In genomic region chr1:1171551-1172340, GRCh38 we compare ENCODE assay signal across 13 cellular contexts. TPM values are rescaled to one million over a fixed set of nuclear protein-coding genes. Genes with fewer than 3 reads are reported as not detected.
DNase-seq lines count a peak whose midpoint lies in the region; ATAC-seq, FAIRE-seq and TF ChIP-seq lines count a peak whose summit lies in the region.
"Had no signal": no experiment of that assay in that cellular context is flagged by ENCODE, and none has a peak within 500 bp of the region (broad histone marks: within the 10 kb centered on the region; RNA-seq: fewer than 3 reads in every experiment).

No MANE protein-coding gene starts in this region.

- H3K56ac ChIP-seq in H9 (ENCODE audit: insufficient read length, low read depth, low read length) = no peak overlapping the region

- no TSS peak for BruUV-seq in HepG2 (replicated peaks; lab: Mats Ljungman, UMichigan)

- no peaks in the 10 kb centered on the region for H3K23me2 ChIP-seq in H9 (ENCODE audit: insufficient read length, low read depth, low read length, poor library complexity, severe bottlenecking)

- H3K4me1 ChIP-seq in H9 (ENCODE audit: insufficient read depth, low read length) = peaks cover under 1% of the 10 kb centered on the region; the same call in 1 of the 2 replicates
- H3K4me1 ChIP-seq in HepG2 (ENCODE audit: insufficient read depth, low read length) = peaks cover 43% of the 10 kb centered on the region

- no peak overlapping the region for H3K18ac ChIP-seq in H9 (ENCODE audit: insufficient read length, low read depth, low read length)

- no peak overlapping the region for H3K23ac ChIP-seq in H9 (ENCODE audit: insufficient read length, low read depth, low read length)

- intact Hi-C loops in CD4-positive, alpha-beta T cell (cut with DNase I, micrococcal nuclease) = no loop called here
- intact Hi-C loops in HepG2 (cut with micrococcal nuclease; ENCODE audit: unreplicated experiment) = loop anchor here (10.0 kb wide), 1 partner anchor 63 kb away; the partner anchor contains the start of genes B3GALT6 and SDF4

- no peak overlapping the region for H4K8ac ChIP-seq in H9 (replicated peaks; ENCODE audit: insufficient read length, low read depth, low read length)

- H2BK12ac ChIP-seq in H9 (ENCODE audit: insufficient read length, low read depth, low read length) = no peak overlapping the region

- H2AK5ac ChIP-seq in H9 (ENCODE audit: insufficient read length, low read length) = no peak overlapping the region

- H3K14ac ChIP-seq in H9 (ENCODE audit: insufficient read depth, low read length) = no peak overlapping the region

- no peak overlapping the region for H4K91ac ChIP-seq in H9 (ENCODE audit: insufficient read length, low read depth, low read length)

- TF ChIP-seq POLR2A in HepG2 (IDR thresholded peaks at IDR 0.05; ENCODE audit: insufficient read depth in 1 of 2, low read depth in 2 of 2, low read length in 2 of 2) = no peak

- H4K20me1 ChIP-seq in H9 (ENCODE audit: control insufficient read depth, insufficient read depth, insufficient read length) = no peaks in the 10 kb centered on the region
- H4K20me1 ChIP-seq in HepG2 (ENCODE audit: insufficient read depth, low read length) = no peaks in the 10 kb centered on the region

- POLR2A ChIA-PET in CD4-positive, alpha-beta T cell (lab: Charles Lee) = interaction anchor here (1.3 kb wide), 1 partner anchor 14 kb away, joined by 3 read pairs; no protein-coding TSS in a partner anchor
- POLR2A ChIA-PET in HepG2 (lab: Yijun Ruan, JAX) = interaction anchor here (7.4 kb wide), 1 partner anchor 48 kb away, joined by 93 read pairs; no protein-coding TSS in a partner anchor

- no peak overlapping the region for H3K4me3 ChIP-seq in HepG2 (replicated peaks in 1 of 3; ENCODE audit: insufficient read depth in 1 of 3, low read depth in 2 of 3, low read length in 3 of 3)
- H3K4me3 ChIP-seq: tibial nerve had no signal

- no peak overlapping the region for H2BK20ac ChIP-seq in H9 (ENCODE audit: low read depth, low read length, poor library complexity, severe bottlenecking)

- H3K27ac Mint-ChIP-seq in CD4-positive, alpha-beta T cell = peak overlapping the region; percentile 39
- no peak overlapping the region for H3K27ac Mint-ChIP-seq in H9

- no peak for TF ChIP-seq EP300 in HepG2 (IDR thresholded peaks at IDR 0.05; ENCODE audit: low read depth in 2 of 2, low read length in 2 of 2)
- no peak for TF ChIP-seq EP300 in HepG2 (CRISPR knock-in tag; IDR thresholded peaks at IDR 0.05; ENCODE audit: borderline replicate concordance)

- no peak for FAIRE-seq in HepG2 (lab: Jason Lieb, UNC)

- H3K27me3 Mint-ChIP-seq in CD4-positive, alpha-beta T cell = peaks cover 9% of the 10 kb centered on the region
- H3K27me3 Mint-ChIP-seq in H9 (ENCODE audit: low read depth) = peaks cover 11% of the 10 kb centered on the region

- no peak overlapping the region for H3K9ac ChIP-seq in H9 (ENCODE audit: extremely low read depth, insufficient read length, low read length)
- no peak overlapping the region for H3K9ac ChIP-seq in HepG2 (ENCODE audit: insufficient read depth, low read depth, low read length)

- in situ Hi-C loops in HepG2 (cut with HindIII; ENCODE audit: extremely low pct_ligation_motif_present, low pct_unique_long_range_greater_than_20kb) = no loop called here
- in situ Hi-C loops in KBM-7 (cut with MboI; ENCODE audit: low pct_unique_long_range_greater_than_20kb, low sequenced_read_pairs) = no loop called here

- H3K4me2 ChIP-seq in H9 (ENCODE audit: insufficient read depth, insufficient read length, low read length) (no peak overlapping the region), HepG2 (ENCODE audit: low read depth, low read length) (no peak overlapping the region)

- CTCF ChIA-PET in CD4-positive, alpha-beta T cell (lab: Charles Lee) = no interaction called here
- CTCF ChIA-PET in HepG2 (lab: Yijun Ruan, JAX; ENCODE audit: low intra/inter-chr PET ratio, low total read pairs) = no interaction called here

- TF ChIP-seq RAD21 in HepG2 (CRISPR knock-in tag; IDR thresholded peaks at IDR 0.05) = no peak

- peak in 2 of 10 experiments; percentile 33 to 37 for DNase-seq in CD4-positive, alpha-beta T cell
- peak; percentile 25 for DNase-seq in H9
- DNase-seq in activated T-cell treated with anti-CD3 and anti-CD28 coated beads, Interleukin-2, amount 50 U/mL, for 48 hours = peak; percentile 40 to 53
- DNase-seq in HepG2 (ENCODE audit: low spot score) = no peak
- DNase-seq in KBM-7 = no peak
- DNase-seq in SHP77 (lab: John Stamatoyannopoulos, UW) = no peak
- DNase-seq in cerebellar nuclear complex (lab: John Stamatoyannopoulos, UW) = no peak
- DNase-seq: NCI-H1694 treated with DMSO at 0.1 percent for 48 hours, PC-3 had no signal

- no peaks in the 10 kb centered on the region for H3K79me1 ChIP-seq in H9 (ENCODE audit: insufficient read depth, low read depth, low read length, poor library complexity, severe bottlenecking)

- no peak overlapping the region for H2BK120ac ChIP-seq in H9 (ENCODE audit: low read depth, low read length, poor library complexity, severe bottlenecking)

- no peak overlapping the region for H3T11ph ChIP-seq in H9 (ENCODE audit: low read length)

- WGBS in H9 (ENCODE audit: extremely low coverage, insufficient read length, low lambda C conversion rate) = no CpG with 5 or more reads among the region's 33 CpGs
- 48% methylated on average over 6 of the region's 33 CpGs for WGBS in HepG2 (ENCODE audit: low lambda C conversion rate)

- no peaks in the 10 kb centered on the region for H3K9me3 ChIP-seq in CD4-positive, alpha-beta T cell (ENCODE audit: control insufficient read depth, low read length)
- H3K9me3 ChIP-seq in H9 (ENCODE audit: control insufficient read depth, low read depth, low read length) (no peaks in the 10 kb centered on the region), HepG2 (ENCODE audit: low read length) (no peaks in the 10 kb centered on the region)
- H3K9me3 ChIP-seq: neutrophil, tibial nerve had no signal

- H3K4me3 Mint-ChIP-seq in CD4-positive, alpha-beta T cell = peak overlapping the region; percentile 54
- H3K4me3 Mint-ChIP-seq in H9 = no peak overlapping the region

- H2AFZ ChIP-seq in H9 (ENCODE audit: low read length) (no peak overlapping the region), HepG2 (ENCODE audit: low read length) (no peak overlapping the region)

- H3K4ac ChIP-seq in H9 (ENCODE audit: low read depth, low read length) = no peak overlapping the region; the same call in 1 of the 2 replicates

- no peak overlapping the region for H4K5ac ChIP-seq in H9 (ENCODE audit: insufficient read length, low read depth, low read length)

- H3K27ac ChIP-seq in CD4-positive, alpha-beta T cell (ENCODE audit: low read depth, low read length) = no peak overlapping the region
- H3K27ac ChIP-seq in H9 (ENCODE audit: insufficient read length, low read depth, low read length) (no peak overlapping the region), HepG2 (ENCODE audit: extremely low read length, insufficient read depth, low read length) (no peak overlapping the region)
- H3K27ac ChIP-seq: neutrophil, tibial nerve had no signal

- H3K4me1 Mint-ChIP-seq in CD4-positive, alpha-beta T cell (ENCODE audit: low read depth) = peaks cover 4% of the 10 kb centered on the region
- H3K4me1 Mint-ChIP-seq in H9 = peaks cover 18 to 31% of the 10 kb centered on the region in 2 experiments

- H3K36me3 Mint-ChIP-seq in CD4-positive, alpha-beta T cell (ENCODE audit: low read depth) = no peaks in the 10 kb centered on the region
- peaks cover 1 to 12% (median 4%) of the 10 kb centered on the region in 3 experiments; a peak in 4 of 7 replicates for H3K36me3 Mint-ChIP-seq in H9 (ENCODE audit: insufficient read depth in 1 of 3, low read depth in 3 of 3)

- H3K27me3 ChIP-seq in CD4-positive, alpha-beta T cell (ENCODE audit: control insufficient read depth, insufficient read depth, low read length) = no peaks in the 10 kb centered on the region
- H3K27me3 ChIP-seq in H9 (ENCODE audit: insufficient read depth, low read length) (no peaks in the 10 kb centered on the region), HepG2 (ENCODE audit: control insufficient read depth in 1 of 2, insufficient read depth in 2 of 2, low read length in 2 of 2) (peaks cover 25 to 49% of the 10 kb centered on the region in 2 experiments)

- TF ChIP-seq CTCF in CD4-positive, alpha-beta T cell (IDR thresholded peaks at IDR 0.05) = no peak
- no peak for TF ChIP-seq CTCF in H9 (conservative IDR thresholded peaks at IDR 0.05)
- no peak for TF ChIP-seq CTCF in HepG2 (CRISPR knock-in tag; IDR thresholded peaks at IDR 0.05)

- ATAC-seq in CD4-positive, alpha-beta T cell (ENCODE audit: poor library complexity) = peak; percentile 44
- ATAC-seq in HepG2 = no peak
- no peak for ATAC-seq in HG03280 (IDR thresholded peaks at IDR 0.05; ENCODE audit: unreplicated experiment)
- ATAC-seq: PC-3 had no signal

- H2BK15ac ChIP-seq in H9 (ENCODE audit: low read depth, low read length) = no peak overlapping the region

- H3K9me3 Mint-ChIP-seq in CD4-positive, alpha-beta T cell = no peaks in the 10 kb centered on the region
- peaks cover 0 to 4% of the 10 kb centered on the region in 2 experiments; a peak in 2 of 5 replicates for H3K9me3 Mint-ChIP-seq in H9

- H2BK5ac ChIP-seq in H9 (ENCODE audit: insufficient read length, low read length) = no peak overlapping the region

- H3K79me2 ChIP-seq in H9 (ENCODE audit: insufficient read depth, low read length) = no peaks in the 10 kb centered on the region
- H3K79me2 ChIP-seq in HepG2 (ENCODE audit: insufficient read depth, low read length) = no peaks in the 10 kb centered on the region

- H3K36me3 ChIP-seq in HepG2 (replicated peaks in 1 of 2; ENCODE audit: control insufficient read depth in 1 of 2, insufficient read depth in 2 of 2, low read length in 2 of 2) = no peaks in the 10 kb centered on the region
- H3K36me3 ChIP-seq: neutrophil, tibial nerve had no signal

RNA-seq across cellular contexts. Expression of gene TTLL10, which starts 1.9 kb away (rescaled TPM):
- under 1 TPM; 0.11 to 0.59 TPM for total RNA-seq in CD4-positive, alpha-beta T cell
- total RNA-seq in H9 (2021) = 0.68 and 0.79 TPM in 2 replicates
- not detected in 2 replicates for total RNA-seq in HepG2 (2016; rRNA removed; fragmentation: Illumina TruSeq; extraction: Trizol)
- total RNA-seq in HepG2 (2016; cell fraction: cytosol; rRNA removed; fragmentation: Illumina TruSeq; extraction: Trizol; ENCODE audit: low read depth) = not detected in 2 replicates
- total RNA-seq in HepG2 (2016; cell fraction: insoluble cytoplasmic fraction; rRNA removed; fragmentation: Illumina TruSeq; extraction: Trizol) = not detected in 2 replicates
- not detected in 2 replicates for total RNA-seq in HepG2 (2016; cell fraction: membrane; rRNA removed; fragmentation: Illumina TruSeq; extraction: Trizol)
- not detected in 2 replicates for total RNA-seq in HepG2 (2016; cell fraction: nucleus; rRNA removed; fragmentation: Illumina TruSeq; extraction: Trizol)
- not detected in 2 replicates for polyA plus RNA-seq in HepG2 (2011; rRNA removed)
- polyA plus RNA-seq in HepG2 (2011; cell fraction: cytosol; rRNA removed) = 0.06 and 0.08 TPM in 2 replicates
- polyA plus RNA-seq in HepG2 (2011; cell fraction: nucleus; rRNA removed) = 0.24 and 0.48 TPM in 2 replicates
- 0.07 TPM in 1 of 2 replicates, not detected in the other for polyA plus RNA-seq in HepG2 (2012)
- not detected in 2 replicates for polyA plus RNA-seq in HepG2 (2016; cell fraction: cytosol; fragmentation: Illumina TruSeq; extraction: Trizol; ENCODE audit: low read depth)
- not detected in 2 replicates for polyA plus RNA-seq in HepG2 (2016; cell fraction: insoluble cytoplasmic fraction; fragmentation: Illumina TruSeq; extraction: Trizol; ENCODE audit: low read depth)
- polyA plus RNA-seq in HepG2 (2016; cell fraction: membrane; fragmentation: Illumina TruSeq; extraction: Trizol; ENCODE audit: low read depth) = not detected in 2 replicates
- polyA plus RNA-seq in HepG2 (2016; cell fraction: nucleus; fragmentation: Illumina TruSeq; extraction: Trizol; ENCODE audit: insufficient read depth, low read depth) = not detected in 2 replicates
- polyA minus RNA-seq in HepG2 (2011; rRNA and poly(A)+ RNA removed; ENCODE audit: low replicate concordance) = 0.18 TPM in 1 of 2 replicates, not detected in the other
- polyA minus RNA-seq in HepG2 (2011; cell fraction: cytosol; rRNA and poly(A)+ RNA removed) = not detected in 2 replicates
- polyA minus RNA-seq in HepG2 (2011; cell fraction: nucleus; rRNA and poly(A)+ RNA removed) = not detected in 2 replicates
- total RNA-seq: H4, tibial nerve had no signal

RNA-seq across cellular contexts. Expression of gene TNFRSF18, which starts 34.6 kb away (rescaled TPM):
- total RNA-seq in CD4-positive, alpha-beta T cell = 10 to 100 TPM; 14.8 to 17.8 TPM
- total RNA-seq in H9 (2021) (1.9 and 2.0 TPM in 2 replicates), HepG2 (2016; rRNA removed; fragmentation: Illumina TruSeq; extraction: Trizol) (not detected in 2 replicates)
- total RNA-seq in HepG2 (2016; cell fraction: cytosol; rRNA removed; fragmentation: Illumina TruSeq; extraction: Trizol; ENCODE audit: low read depth) = not detected in 2 replicates
- not detected in 2 replicates for total RNA-seq in HepG2 (2016; cell fraction: insoluble cytoplasmic fraction; rRNA removed; fragmentation: Illumina TruSeq; extraction: Trizol)
- total RNA-seq in HepG2 (2016; cell fraction: membrane; rRNA removed; fragmentation: Illumina TruSeq; extraction: Trizol) = not detected in 2 replicates
- total RNA-seq in HepG2 (2016; cell fraction: nucleus; rRNA removed; fragmentation: Illumina TruSeq; extraction: Trizol) = not detected in 2 replicates
- not detected in 2 replicates for polyA plus RNA-seq in HepG2 (2011; rRNA removed)
- not detected in 2 replicates for polyA plus RNA-seq in HepG2 (2011; cell fraction: cytosol; rRNA removed)
- 0.19 TPM in 1 of 2 replicates, not detected in the other for polyA plus RNA-seq in HepG2 (2011; cell fraction: nucleus; rRNA removed)
- polyA plus RNA-seq in HepG2 (2012) = not detected in 2 replicates
- not detected in 2 replicates for polyA plus RNA-seq in HepG2 (2016; cell fraction: cytosol; fragmentation: Illumina TruSeq; extraction: Trizol; ENCODE audit: low read depth)
- polyA plus RNA-seq in HepG2 (2016; cell fraction: insoluble cytoplasmic fraction; fragmentation: Illumina TruSeq; extraction: Trizol; ENCODE audit: low read depth) = not detected in 2 replicates
- polyA plus RNA-seq in HepG2 (2016; cell fraction: membrane; fragmentation: Illumina TruSeq; extraction: Trizol; ENCODE audit: low read depth) = not detected in 2 replicates
- not detected in 2 replicates for polyA plus RNA-seq in HepG2 (2016; cell fraction: nucleus; fragmentation: Illumina TruSeq; extraction: Trizol; ENCODE audit: insufficient read depth, low read depth)
- polyA minus RNA-seq in HepG2 (2011; rRNA and poly(A)+ RNA removed; ENCODE audit: low replicate concordance) = not detected in 2 replicates
- polyA minus RNA-seq in HepG2 (2011; cell fraction: cytosol; rRNA and poly(A)+ RNA removed) = not detected in 2 replicates
- not detected in 2 replicates for polyA minus RNA-seq in HepG2 (2011; cell fraction: nucleus; rRNA and poly(A)+ RNA removed)
- total RNA-seq: H4 had no signal

RNA-seq across cellular contexts. Expression of gene TNFRSF4, which starts 42.2 kb away (rescaled TPM):
- total RNA-seq in CD4-positive, alpha-beta T cell = 10 to 100 TPM; 27.6 to 28.6 TPM
- 0.24 and 0.33 TPM in 2 replicates for total RNA-seq in H9 (2021)
- not detected in 2 replicates for total RNA-seq in HepG2 (2016; rRNA removed; fragmentation: Illumina TruSeq; extraction: Trizol)
- total RNA-seq in HepG2 (2016; cell fraction: cytosol; rRNA removed; fragmentation: Illumina TruSeq; extraction: Trizol; ENCODE audit: low read depth) = not detected in 2 replicates
- total RNA-seq in HepG2 (2016; cell fraction: insoluble cytoplasmic fraction; rRNA removed; fragmentation: Illumina TruSeq; extraction: Trizol) = not detected in 2 replicates
- not detected in 2 replicates for total RNA-seq in HepG2 (2016; cell fraction: membrane; rRNA removed; fragmentation: Illumina TruSeq; extraction: Trizol)
- not detected in 2 replicates for total RNA-seq in HepG2 (2016; cell fraction: nucleus; rRNA removed; fragmentation: Illumina TruSeq; extraction: Trizol)
- polyA plus RNA-seq in HepG2 (2011; rRNA removed) = 0.21 TPM in 1 of 2 replicates, not detected in the other
- 0.03 TPM in 1 of 2 replicates, not detected in the other for polyA plus RNA-seq in HepG2 (2011; cell fraction: cytosol; rRNA removed)
- 0.18 and 0.28 TPM in 2 replicates for polyA plus RNA-seq in HepG2 (2011; cell fraction: nucleus; rRNA removed)
- polyA plus RNA-seq in HepG2 (2012) = not detected in 2 replicates
- polyA plus RNA-seq in HepG2 (2016; cell fraction: cytosol; fragmentation: Illumina TruSeq; extraction: Trizol; ENCODE audit: low read depth) = not detected in 2 replicates
- not detected in 2 replicates for polyA plus RNA-seq in HepG2 (2016; cell fraction: insoluble cytoplasmic fraction; fragmentation: Illumina TruSeq; extraction: Trizol; ENCODE audit: low read depth)
- polyA plus RNA-seq in HepG2 (2016; cell fraction: membrane; fragmentation: Illumina TruSeq; extraction: Trizol; ENCODE audit: low read depth) = not detected in 2 replicates
- not detected in 2 replicates for polyA plus RNA-seq in HepG2 (2016; cell fraction: nucleus; fragmentation: Illumina TruSeq; extraction: Trizol; ENCODE audit: insufficient read depth, low read depth)
- polyA minus RNA-seq in HepG2 (2011; rRNA and poly(A)+ RNA removed; ENCODE audit: low replicate concordance) = not detected in 2 replicates
- not detected in 2 replicates for polyA minus RNA-seq in HepG2 (2011; cell fraction: cytosol; rRNA and poly(A)+ RNA removed)
- not detected in 2 replicates for polyA minus RNA-seq in HepG2 (2011; cell fraction: nucleus; rRNA and poly(A)+ RNA removed)
- total RNA-seq: H4 had no signal

RNA-seq across cellular contexts. Expression of gene C1orf159, which starts 55.9 kb away (rescaled TPM):
- total RNA-seq in CD4-positive, alpha-beta T cell = 10 to 100 TPM; 11.1 to 11.3 TPM
- total RNA-seq in H9 (2021) (10.1 and 12.3 TPM in 2 replicates), HepG2 (2016; rRNA removed; fragmentation: Illumina TruSeq; extraction: Trizol) (3.8 and 6.7 TPM in 2 replicates)
- total RNA-seq in HepG2 (2016; cell fraction: cytosol; rRNA removed; fragmentation: Illumina TruSeq; extraction: Trizol; ENCODE audit: low read depth) = 6.3 and 6.8 TPM in 2 replicates
- total RNA-seq in HepG2 (2016; cell fraction: insoluble cytoplasmic fraction; rRNA removed; fragmentation: Illumina TruSeq; extraction: Trizol) = 3.6 and 6.6 TPM in 2 replicates
- 7.4 and 7.9 TPM in 2 replicates for total RNA-seq in HepG2 (2016; cell fraction: membrane; rRNA removed; fragmentation: Illumina TruSeq; extraction: Trizol)
- total RNA-seq in HepG2 (2016; cell fraction: nucleus; rRNA removed; fragmentation: Illumina TruSeq; extraction: Trizol) = 6.3 and 7.7 TPM in 2 replicates
- polyA plus RNA-seq in HepG2 (2011; rRNA removed) = 3.8 and 4.2 TPM in 2 replicates
- 1.7 and 4.2 TPM in 2 replicates for polyA plus RNA-seq in HepG2 (2011; cell fraction: cytosol; rRNA removed)
- polyA plus RNA-seq in HepG2 (2011; cell fraction: nucleus; rRNA removed) = 22.9 and 35.9 TPM in 2 replicates
- polyA plus RNA-seq in HepG2 (2012) = 2.8 and 3.2 TPM in 2 replicates
- polyA plus RNA-seq in HepG2 (2016; cell fraction: cytosol; fragmentation: Illumina TruSeq; extraction: Trizol; ENCODE audit: low read depth) = 4.7 and 6.0 TPM in 2 replicates
- 3.5 and 4.0 TPM in 2 replicates for polyA plus RNA-seq in HepG2 (2016; cell fraction: insoluble cytoplasmic fraction; fragmentation: Illumina TruSeq; extraction: Trizol; ENCODE audit: low read depth)
- 7.0 and 8.1 TPM in 2 replicates for polyA plus RNA-seq in HepG2 (2016; cell fraction: membrane; fragmentation: Illumina TruSeq; extraction: Trizol; ENCODE audit: low read depth)
- 19.9 and 20.1 TPM in 2 replicates for polyA plus RNA-seq in HepG2 (2016; cell fraction: nucleus; fragmentation: Illumina TruSeq; extraction: Trizol; ENCODE audit: insufficient read depth, low read depth)
- polyA minus RNA-seq in HepG2 (2011; rRNA and poly(A)+ RNA removed; ENCODE audit: low replicate concordance) = 2.9 and 5.6 TPM in 2 replicates
- polyA minus RNA-seq in HepG2 (2011; cell fraction: cytosol; rRNA and poly(A)+ RNA removed) = 2.1 and 2.2 TPM in 2 replicates
- polyA minus RNA-seq in HepG2 (2011; cell fraction: nucleus; rRNA and poly(A)+ RNA removed) = 3.7 and 4.5 TPM in 2 replicates

Comparison
In these comparisons a context has a peak if more than half of its experiments do, and no peak if none do; other contexts are left out.
1. DNase-seq: peak in H9 (single experiment) and activated T-cell treated with anti-CD3 and anti-CD28 coated beads, Interleukin-2, amount 50 U/mL, for 48 hours (2 of 2); none in HepG2 (single experiment), KBM-7 (single experiment), SHP77 (0 of 2) and cerebellar nuclear complex (0 of 2).
2. RNA of gene TNFRSF4, which starts 42.2 kb away (total RNA-seq): 27.6 to 28.6 TPM in CD4-positive, alpha-beta T cell; 0.24 to 0.33 TPM in H9 and not detected in HepG2; every median in the first group is over 10 times any median in the second.